ENCODE assay signal across 9 cellular contexts in the genomic region with DNA sequence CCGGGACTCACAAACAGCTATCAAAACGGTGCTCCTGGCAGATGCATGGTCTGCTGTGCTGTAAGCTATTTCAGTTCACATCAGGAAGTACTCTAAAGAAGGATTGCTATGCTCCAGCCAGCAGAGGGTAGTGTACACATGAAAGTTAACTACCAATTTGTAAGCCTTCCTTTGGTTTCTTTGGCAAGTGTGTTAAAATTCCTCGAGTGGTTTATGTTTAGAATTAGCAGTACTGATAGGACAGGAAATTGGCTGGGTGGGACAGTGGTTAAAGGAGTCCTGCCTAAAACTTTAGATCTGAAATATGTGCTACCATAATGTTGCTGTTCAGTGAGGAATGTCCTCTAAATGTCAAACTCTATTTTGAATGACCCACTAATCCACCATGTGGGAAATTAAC.
A peak's percentile ranks its signal among the peaks of the same experiment; 100 is the strongest.
DNase-seq lines count a peak whose midpoint lies in the region; ATAC-seq, FAIRE-seq and TF ChIP-seq lines count a peak whose summit lies in the region.
"Had no signal": no experiment of that assay in that cellular context is flagged by ENCODE, and none has a peak within 500 bp of the region (broad histone marks: within the 10 kb centered on the region; RNA-seq: fewer than 3 reads in every experiment).

No MANE protein-coding gene starts in this region.

- FAIRE-seq in GM18507 (lab: Jason Lieb, UNC) = peak; percentile 63

- H3K4me3 ChIP-seq in astrocyte of the spinal cord (ENCODE audit: low read depth, low read length) = no peak overlapping the region
- H3K4me3 ChIP-seq: ovary had no signal

- peak; percentile 95 for ATAC-seq in HG02938 (IDR thresholded peaks at IDR 0.05; ENCODE audit: unreplicated experiment)

- DNase-seq in Ammon's horn (ENCODE audit: low spot score) (peak; percentile 71), GM18507 (ENCODE audit: extremely low spot score, insufficient read length, low read depth) (no peak), NCI-H1694 treated with DMSO at 0.1 percent for 48 hours (lab: John Stamatoyannopoulos, UW) (peak; percentile 6), astrocyte of the spinal cord (ENCODE audit: low read depth, low spot score) (peak; percentile 92), iPS-NIHi11 (ENCODE audit: low spot score) (peak; percentile 45), superior temporal gyrus (ENCODE audit: extremely low spot score) (peak; percentile 74)
- no peak for DNase-seq in activated naive CD4-positive, alpha-beta T cell (lab: John Stamatoyannopoulos, UW)

- peak; percentile 79 for TF ChIP-seq CTCF in astrocyte of the spinal cord (IDR thresholded peaks at IDR 0.05; ENCODE audit: low read depth, low read length)

- in situ Hi-C loops in astrocyte of the spinal cord (cut with HindIII; ENCODE audit: low sequenced_read_pairs) = no loop called here

Comparison
In these comparisons a context has a peak if more than half of its experiments do, and no peak if none do; other contexts are left out.
1. DNase-seq: peak in Ammon's horn (single experiment), NCI-H1694 treated with DMSO at 0.1 percent for 48 hours (single experiment), astrocyte of the spinal cord (single experiment), iPS-NIHi11 (single experiment) and superior temporal gyrus (single experiment); none in GM18507 (single experiment) and activated naive CD4-positive, alpha-beta T cell (0 of 4).